In the genomic region with DNA sequence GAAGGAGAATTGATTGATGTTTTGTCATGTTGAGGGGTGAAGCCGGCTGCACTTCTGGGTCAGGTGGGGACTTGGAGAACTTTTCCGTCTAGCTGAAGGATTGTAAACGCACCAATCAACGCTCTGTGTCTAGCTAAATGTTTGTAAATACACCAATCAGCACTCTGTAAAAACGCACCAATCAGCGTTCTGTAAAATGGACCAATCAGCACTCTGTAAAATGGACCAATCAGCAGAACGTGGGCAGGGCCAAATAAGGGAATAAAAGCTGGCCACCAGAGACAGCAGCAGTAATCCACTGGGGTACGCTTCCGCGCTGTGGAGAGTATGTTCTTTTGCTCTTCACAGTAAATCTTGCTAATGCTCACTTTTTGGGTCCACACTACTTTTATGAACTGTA, we compare ENCODE assay signal across 2 cellular contexts.
A peak's percentile ranks its signal among the peaks of the same experiment; 100 is the strongest.
TF ChIP-seq lines count a peak whose summit lies in the region.

No MANE protein-coding gene starts in this region.

TF ChIP-seq in IMR-90, 13 proteins besides CTCF, POLR2A, EP300 and RAD21:
- no peak for TF ChIP-seq MAZ (IDR thresholded peaks at IDR 0.05; ENCODE audit: borderline replicate concordance, low read depth, low read length)
- peak; percentile 35 for TF ChIP-seq MAFK (IDR thresholded peaks at IDR 0.05; ENCODE audit: low read depth, low read length)

TF ChIP-seq in K562, 482 proteins besides CTCF, POLR2A, EP300 and RAD21:
- TF ChIP-seq NFYB (IDR thresholded peaks at IDR 0.05; ENCODE audit: extremely low read depth, insufficient read length) (peak; percentile 35), MYBL2 (IDR thresholded peaks at IDR 0.05; ENCODE audit: low read depth) (no peak), MYBL2 (CRISPR knock-in tag; IDR thresholded peaks at IDR 0.05; ENCODE audit: borderline replicate concordance) (no peak)
